27 cellular contexts compared by ENCODE assay signal in genomic region chr1:210937846-210938245, GRCh38.
"Had no signal": no experiment of that assay in that cellular context is flagged by ENCODE, and none has a peak within 500 bp of the region (broad histone marks: within the 10 kb centered on the region; RNA-seq: fewer than 3 reads in every experiment).

No MANE protein-coding gene starts in this region.

- H3K4me1 ChIP-seq: breast epithelium, heart left ventricle, prostate gland, spleen, suprapubic skin, tibial artery had no signal

- ATAC-seq: activated CD4-positive, alpha-beta T cell treated with anti-CD3 and anti-CD28 coated beads for 36 hours; activated CD8-positive, alpha-beta memory T cell treated with anti-CD3 and anti-CD28 coated beads, Interleukin-2, amount 10 ng/mL, durations not matched to agents 7 days and 5 days; activated CD8-positive, alpha-beta T cell treated with anti-CD3 and anti-CD28 coated beads, Interleukin-2, amount 10 ng/mL, durations not matched to agents 7 days and 5 days; esophagus mucosa; heart left ventricle; left cardiac atrium; left ventricle myocardium superior; naive thymus-derived CD8-positive, alpha-beta T cell; pancreas had no signal

- H3K27me3 Mint-ChIP-seq: activated CD4-positive, alpha-beta T cell treated with anti-CD3 and anti-CD28 coated beads for 36 hours; activated CD8-positive, alpha-beta memory T cell treated with anti-CD3 and anti-CD28 coated beads, Interleukin-2, amount 10 ng/mL, durations not matched to agents 7 days and 5 days; activated naive CD4-positive, alpha-beta T cell treated with anti-CD3 and anti-CD28 coated beads, Interleukin-2, amount 10 ng/mL, durations not matched to agents 7 days and 5 days; dendritic cell treated with granulocyte-macrophage colony-stimulating factor and Interleukin-4, amounts not matched to agents 40 ng/mL and 50 ng/mL, for 4 days; naive thymus-derived CD8-positive, alpha-beta T cell had no signal

- H3K4me1 Mint-ChIP-seq: endodermal cell, mesothelial cell of epicardium, neural crest cell had no signal

- H3K4me3 ChIP-seq: breast epithelium, heart left ventricle, pancreas, prostate gland, spleen, suprapubic skin, tibial artery had no signal

- H3K36me3 Mint-ChIP-seq: activated CD8-positive, alpha-beta memory T cell treated with anti-CD3 and anti-CD28 coated beads, Interleukin-2, amount 10 ng/mL, durations not matched to agents 7 days and 5 days; activated naive CD4-positive, alpha-beta T cell treated with anti-CD3 and anti-CD28 coated beads, Interleukin-2, amount 10 ng/mL, durations not matched to agents 7 days and 5 days; activated naive CD8-positive, alpha-beta T cell treated with anti-CD3 and anti-CD28 coated beads, Interleukin-2, amount 10 ng/mL, durations not matched to agents 7 days and 5 days; mesothelial cell of epicardium; naive thymus-derived CD8-positive, alpha-beta T cell had no signal

- DNase-seq: activated CD4-positive, alpha-beta T cell treated with anti-CD3 and anti-CD28 coated beads for 36 hours; activated CD4-positive, CD25-positive, alpha-beta regulatory T cell; activated CD8-positive, alpha-beta memory T cell treated with anti-CD3 and anti-CD28 coated beads, Interleukin-2, amount 10 ng/mL, durations not matched to agents 7 days and 5 days; activated CD8-positive, alpha-beta T cell treated with anti-CD3 and anti-CD28 coated beads, Interleukin-2, amount 10 ng/mL, durations not matched to agents 7 days and 5 days; activated effector memory CD4-positive, alpha-beta T cell treated with Interleukin-2 at 50 U/mL for 16 hours; activated naive CD4-positive, alpha-beta T cell treated with anti-CD3 and anti-CD28 coated beads, Interleukin-2, amount 10 ng/mL, durations not matched to agents 7 days and 5 days; activated naive CD8-positive, alpha-beta T cell treated with anti-CD3 and anti-CD28 coated beads, Interleukin-2, amount 10 ng/mL, durations not matched to agents 7 days and 5 days; activated T-cell treated with anti-CD3 and anti-CD28 coated beads for 4 hours; central memory CD4-positive, alpha-beta T cell; endodermal cell; foreskin fibroblast; heart left ventricle; left cardiac atrium; left ventricle myocardium superior; naive thymus-derived CD8-positive, alpha-beta T cell; nucleus accumbens; pancreas; spleen; stimulated activated naive CD4-positive, alpha-beta T cell; tibial artery had no signal

- H3K9me3 Mint-ChIP-seq: activated naive CD8-positive, alpha-beta T cell treated with anti-CD3 and anti-CD28 coated beads, Interleukin-2, amount 10 ng/mL, durations not matched to agents 7 days and 5 days; dendritic cell treated with granulocyte-macrophage colony-stimulating factor and Interleukin-4, amounts not matched to agents 40 ng/mL and 50 ng/mL, for 4 days; endodermal cell; mesothelial cell of epicardium; neural crest cell had no signal

- H3K9me3 ChIP-seq: breast epithelium, pancreas, prostate gland, suprapubic skin, tibial artery had no signal

- H3K27ac Mint-ChIP-seq: activated CD4-positive, alpha-beta T cell treated with anti-CD3 and anti-CD28 coated beads for 36 hours; activated CD8-positive, alpha-beta memory T cell treated with anti-CD3 and anti-CD28 coated beads, Interleukin-2, amount 10 ng/mL, durations not matched to agents 7 days and 5 days; activated CD8-positive, alpha-beta T cell treated with anti-CD3 and anti-CD28 coated beads, Interleukin-2, amount 10 ng/mL, durations not matched to agents 7 days and 5 days; activated naive CD4-positive, alpha-beta T cell treated with anti-CD3 and anti-CD28 coated beads, Interleukin-2, amount 10 ng/mL, durations not matched to agents 7 days and 5 days; activated naive CD8-positive, alpha-beta T cell treated with anti-CD3 and anti-CD28 coated beads, Interleukin-2, amount 10 ng/mL, durations not matched to agents 7 days and 5 days; dendritic cell treated with granulocyte-macrophage colony-stimulating factor and Interleukin-4, amounts not matched to agents 40 ng/mL and 50 ng/mL, for 4 days; endodermal cell; mesothelial cell of epicardium; naive thymus-derived CD8-positive, alpha-beta T cell had no signal

- H3K4me3 Mint-ChIP-seq: activated CD4-positive, alpha-beta T cell treated with anti-CD3 and anti-CD28 coated beads for 36 hours; activated CD8-positive, alpha-beta memory T cell treated with anti-CD3 and anti-CD28 coated beads, Interleukin-2, amount 10 ng/mL, durations not matched to agents 7 days and 5 days; activated CD8-positive, alpha-beta T cell treated with anti-CD3 and anti-CD28 coated beads, Interleukin-2, amount 10 ng/mL, durations not matched to agents 7 days and 5 days; activated naive CD4-positive, alpha-beta T cell treated with anti-CD3 and anti-CD28 coated beads, Interleukin-2, amount 10 ng/mL, durations not matched to agents 7 days and 5 days; activated naive CD8-positive, alpha-beta T cell treated with anti-CD3 and anti-CD28 coated beads, Interleukin-2, amount 10 ng/mL, durations not matched to agents 7 days and 5 days; dendritic cell treated with granulocyte-macrophage colony-stimulating factor and Interleukin-4, amounts not matched to agents 40 ng/mL and 50 ng/mL, for 4 days; endodermal cell; mesothelial cell of epicardium; naive thymus-derived CD8-positive, alpha-beta T cell; neural crest cell had no signal

- H3K27ac ChIP-seq: breast epithelium, heart left ventricle, pancreas, prostate gland, spleen, suprapubic skin, tibial artery had no signal

- H3K27me3 ChIP-seq: breast epithelium, heart left ventricle, pancreas, spleen, suprapubic skin, tibial artery had no signal

- H3K36me3 ChIP-seq: breast epithelium, heart left ventricle, pancreas, prostate gland, spleen, suprapubic skin, tibial artery had no signal
